8 cellular contexts compared by ENCODE assay signal in the genomic region with DNA sequence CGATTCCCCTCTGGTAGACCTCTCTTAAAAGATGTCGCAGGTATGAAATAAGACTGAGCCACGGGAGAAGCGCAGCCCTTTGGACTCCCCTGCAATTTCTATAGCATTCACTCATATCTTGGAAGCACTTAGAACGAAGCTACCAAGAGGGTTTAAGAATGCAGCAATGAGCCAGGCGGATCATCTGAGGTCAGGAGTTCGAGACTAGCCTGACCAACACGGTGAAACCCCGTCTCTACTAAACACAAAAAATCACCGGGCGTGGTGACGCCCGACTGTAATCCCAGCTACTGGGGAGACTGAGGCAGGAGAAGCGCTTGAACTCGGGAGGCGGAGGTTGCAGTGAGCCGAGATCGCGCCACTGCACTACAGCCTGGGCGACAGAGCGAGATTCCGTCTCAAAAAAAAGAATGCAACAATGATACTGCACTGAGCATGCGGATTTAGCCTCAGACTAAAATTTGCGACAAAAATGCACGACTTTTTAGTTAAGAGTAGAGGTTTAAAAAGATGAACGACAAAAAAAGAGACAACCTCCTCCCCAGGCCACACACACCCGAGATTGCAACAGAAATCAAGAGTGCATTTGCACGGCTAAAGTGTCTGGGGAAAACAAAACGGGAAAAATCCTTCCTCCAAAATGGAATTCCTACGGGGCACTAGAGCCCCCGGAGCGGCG. TPM values are rescaled to one million over a fixed set of nuclear protein-coding genes. Genes with fewer than 3 reads are reported as not detected.
DNase-seq lines count a peak whose midpoint lies in the region; ATAC-seq and TF ChIP-seq lines count a peak whose summit lies in the region.

No MANE protein-coding gene starts in this region.

- peak overlapping the region; percentile 96 for H3K9ac ChIP-seq in mucosa of rectum (ENCODE audit: low read depth in 1 of 2, low read length in 2 of 2)

- H3K9me3 ChIP-seq in DOHH2 (ENCODE audit: control insufficient read depth, insufficient read depth, low read length) (no peaks in the 10 kb centered on the region), mucosa of rectum (ENCODE audit: control insufficient read depth in 2 of 2, low read length in 2 of 2) (no peaks in the 10 kb centered on the region)

- H3K27ac ChIP-seq in DOHH2 (ENCODE audit: low read depth, low read length) (peak overlapping the region; percentile 65), dorsolateral prefrontal cortex (peak overlapping the region in 55 of 59 donors; percentile 42 to 94 (median 89)), mucosa of rectum (ENCODE audit: low read depth in 2 of 2, low read length in 2 of 2) (peak overlapping the region; percentile 86 to 91)

- peaks cover 14% of the 10 kb centered on the region for H3F3A ChIP-seq in DOHH2 (ENCODE audit: control insufficient read depth, insufficient read depth)

- in situ Hi-C loops in KBM-7 (cut with MboI; ENCODE audit: low pct_unique_long_range_greater_than_20kb, low sequenced_read_pairs), result no loop called here

- peaks cover 32% of the 10 kb centered on the region for H3K4me1 ChIP-seq in DOHH2 (ENCODE audit: control insufficient read depth, low read length)
- H3K4me1 ChIP-seq in mucosa of rectum (ENCODE audit: control insufficient read depth in 2 of 2, insufficient read depth in 2 of 2, low read length in 2 of 2), result peaks cover 0 to 5% of the 10 kb centered on the region in 2 donors

- H3K27me3 ChIP-seq in DOHH2 (ENCODE audit: control insufficient read depth, low read length) (no peaks in the 10 kb centered on the region), dorsolateral prefrontal cortex (no peaks in the 10 kb centered on the region), mucosa of rectum (ENCODE audit: control insufficient read depth in 2 of 2, insufficient read depth in 2 of 2, low read length in 2 of 2) (no peaks in the 10 kb centered on the region)

- peak overlapping the region; percentile 72 for H3K4me2 ChIP-seq in DOHH2 (ENCODE audit: low read length)

- ATAC-seq in HG02759 (IDR thresholded peaks at IDR 0.05; ENCODE audit: unreplicated experiment), result no peak

- peaks cover 60% of the 10 kb centered on the region for H3K79me2 ChIP-seq in DOHH2 (ENCODE audit: control insufficient read depth, low read length)

- DNase-seq in RPMI8226 (peak; percentile 17), dorsolateral prefrontal cortex (no peak), NCI-H2029 treated with DMSO at 0.1 percent for 48 hours (lab: John Stamatoyannopoulos, UW) (no peak), KBM-7 (no peak), NCI-H2196 (lab: John Stamatoyannopoulos, UW; ENCODE audit: unreplicated experiment) (no peak)

- TF ChIP-seq CTCF in DOHH2 (IDR thresholded peaks at IDR 0.05; ENCODE audit: low read depth, low read length, poor library complexity, severe bottlenecking), result no peak
- TF ChIP-seq CTCF in dorsolateral prefrontal cortex (IDR thresholded peaks at IDR 0.05 in 54 of 56, conservative IDR thresholded peaks at IDR 0.05 in 2 of 56; ENCODE audit: low read depth in 1 of 56, partially characterized antibody in 56 of 56), result no peak

- H3K9me2 ChIP-seq in DOHH2 (replicated peaks; ENCODE audit: control insufficient read depth, low read length), result no peaks in the 10 kb centered on the region

- H3K36me3 ChIP-seq in DOHH2 (ENCODE audit: control insufficient read depth, low read length) (peaks cover 71% of the 10 kb centered on the region), mucosa of rectum (ENCODE audit: control insufficient read depth in 2 of 2, insufficient read depth in 2 of 2, low read length in 2 of 2) (peaks cover 0 to 6% of the 10 kb centered on the region in 2 donors)

- peak overlapping the region; percentile 93 for H3K4me3 ChIP-seq in DOHH2 (ENCODE audit: low read length)
- H3K4me3 ChIP-seq in dorsolateral prefrontal cortex, result peak overlapping the region; percentile 67 to 100 (median 93)
- peak overlapping the region; percentile 95 to 98 for H3K4me3 ChIP-seq in mucosa of rectum (ENCODE audit: low read length in 2 of 2)

- intact Hi-C loops in dorsolateral prefrontal cortex (cut with DNase I), result loop anchor here (1.0 to 10.0 kb wide), 5 partner anchors 23 to 737 kb away; partner anchors contain the start of genes ARID4B (in 2 of the 2), B3GALNT2 (in 2 of the 2), GGPS1 (in 2 of the 2) and LYST (in 1 of the 2)

- peaks cover 28% of the 10 kb centered on the region for H4K20me1 ChIP-seq in DOHH2 (ENCODE audit: control insufficient read depth, insufficient read depth, low read depth, low read length)

RNA-seq across cellular contexts. Expression of gene TOMM20, which starts 0.7 kb away (rescaled TPM):
- total RNA-seq in dorsolateral prefrontal cortex, result 100 to 1,000 TPM in 119 of 120 experiments, 10 to 100 TPM in 1; 96.2 to 291 (median 209) TPM

RNA-seq across cellular contexts. Expression of gene RBM34, which starts 33.1 kb away (rescaled TPM):
- 10 to 100 TPM; 32.7 to 73.0 (median 56.5) TPM for total RNA-seq in dorsolateral prefrontal cortex
